Comparison of ENCODE assay signal across 13 cellular contexts in the genomic region with DNA sequence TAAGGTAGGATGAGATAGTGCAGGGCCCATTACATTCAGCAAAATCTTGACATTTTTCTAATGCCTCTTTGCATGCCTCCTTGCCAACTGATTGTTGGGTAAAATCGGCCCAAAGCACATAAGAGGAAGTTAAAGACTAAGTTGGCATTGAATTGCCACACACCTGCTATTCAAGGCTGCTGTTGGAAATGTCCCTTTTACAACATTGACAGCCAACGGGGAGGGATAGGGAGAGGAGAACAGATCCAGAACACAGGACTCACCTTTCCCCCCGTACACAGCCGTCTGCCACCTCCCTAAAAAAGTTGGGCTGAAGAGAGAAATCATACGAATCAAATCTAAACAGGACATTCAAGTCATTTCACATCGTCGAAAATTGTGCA. TPM values are rescaled to one million over a fixed set of nuclear protein-coding genes. Genes with fewer than 3 reads are reported as not detected.
DNase-seq lines count a peak whose midpoint lies in the region; FAIRE-seq and TF ChIP-seq lines count a peak whose summit lies in the region.
"Had no signal": no experiment of that assay in that cellular context is flagged by ENCODE, and none has a peak within 500 bp of the region (broad histone marks: within the 10 kb centered on the region; RNA-seq: fewer than 3 reads in every experiment).

No MANE protein-coding gene starts in this region.

- TF ChIP-seq POLR2A in H1 (IDR thresholded peaks at IDR 0.05; ENCODE audit: control extremely low read depth in 1 of 2, low read depth in 2 of 2, low read length in 2 of 2) (no peak), H54 (IDR thresholded peaks at IDR 0.05; ENCODE audit: low read depth, low read length) (no peak)

- no peak overlapping the region for H3K18ac ChIP-seq in H1 (ENCODE audit: extremely low read depth, low read length)

- H3K9me3 Mint-ChIP-seq in Caco-2 (ENCODE audit: unreplicated experiment) (no peaks in the 10 kb centered on the region), nephron (no peaks in the 10 kb centered on the region)

- H3K4me2 ChIP-seq in H1 (ENCODE audit: insufficient read depth in 1 of 2, low read depth in 2 of 2, low read length in 2 of 2): peak overlapping the region; percentile 58 to 87

- H3K36me3 ChIP-seq in Caco-2 (ENCODE audit: control insufficient read depth, insufficient read depth, low read length) (no peaks in the 10 kb centered on the region), HUES48 (ENCODE audit: control insufficient read depth, insufficient read depth, low read length) (no peaks in the 10 kb centered on the region), H1 (ENCODE audit: control insufficient read depth in 2 of 4, insufficient read depth in 4 of 4, low read length in 3 of 4) (no peaks in the 10 kb centered on the region)
- H3K36me3 ChIP-seq: adrenal gland had no signal

- no peaks in the 10 kb centered on the region for H3K79me2 ChIP-seq in H1 (ENCODE audit: control insufficient read depth in 1 of 2, insufficient read depth in 2 of 2, low read length in 2 of 2)

- no peaks in the 10 kb centered on the region for H3K27me3 ChIP-seq in Caco-2 (replicated peaks; ENCODE audit: control insufficient read depth, insufficient read depth, low read length)
- peaks cover 62% of the 10 kb centered on the region for H3K27me3 ChIP-seq in HUES48 (ENCODE audit: control insufficient read depth, insufficient read depth, low read length)
- peaks cover 20 to 39% (median 29%) of the 10 kb centered on the region in 4 experiments for H3K27me3 ChIP-seq in H1 (replicated peaks in 1 of 4; ENCODE audit: control insufficient read depth in 3 of 4, extremely low read depth in 1 of 4, insufficient read depth in 3 of 4, low read length in 3 of 4)

- H3K14ac ChIP-seq in H1 (ENCODE audit: insufficient read length): no peak overlapping the region

- no peak overlapping the region for H3K23ac ChIP-seq in H1 (ENCODE audit: insufficient read length)

- H2BK20ac ChIP-seq in H1 (ENCODE audit: low read length): no peak overlapping the region

- no peak overlapping the region for H3K9ac ChIP-seq in HUES48 (ENCODE audit: low read depth, low read length)
- H3K9ac ChIP-seq in H1 (replicated peaks in 1 of 4; ENCODE audit: extremely low read depth in 1 of 4, low read depth in 3 of 4, low read length in 3 of 4): 0 out of 7 replicates have a peak overlapping the region, but pooled peaks of 1 of the 4 experiments have one; percentile 20

- no peak for TF ChIP-seq CTCF in Caco-2 (IDR thresholded peaks at IDR 0.05; ENCODE audit: insufficient read depth in 1 of 2, low read depth in 1 of 2, low read length in 1 of 2, severe bottlenecking in 1 of 2, unreplicated experiment in 1 of 2)
- no peak for TF ChIP-seq CTCF in H1 (IDR thresholded peaks at IDR 0.05; ENCODE audit: control extremely low read depth in 1 of 3, insufficient read depth in 1 of 3, low read depth in 1 of 3, low read length in 3 of 3)
- TF ChIP-seq CTCF in nephron (IDR thresholded peaks at IDR 0.05; ENCODE audit: unreplicated experiment in 3 of 3): no peak

- peaks cover 8% of the 10 kb centered on the region; the same call in 1 of the 2 replicates for H3K4me1 ChIP-seq in Caco-2
- H3K4me1 ChIP-seq in HUES48 (ENCODE audit: control insufficient read depth, insufficient read depth, low read length): 0 out of 2 replicates have a peak, but pooled peaks cover 3% of the 10 kb centered on the region
- peaks cover 0 to 3% (median 0%) of the 10 kb centered on the region in 4 experiments; a peak in 2 of 7 replicates for H3K4me1 ChIP-seq in H1 (replicated peaks in 1 of 4; ENCODE audit: control insufficient read depth in 3 of 4, insufficient read depth in 4 of 4, low read length in 3 of 4)

- DNase-seq in Caco-2 (no peak), H1 (ENCODE audit: low read depth in 1 of 2, low spot score in 2 of 2) (no peak), middle frontal gyrus (ENCODE audit: extremely low spot score, low spot score) (no peak), HuH-7.5 (ENCODE audit: low spot score) (no peak), OCI-M2 (lab: John Stamatoyannopoulos, UW; ENCODE audit: unreplicated experiment) (no peak), H54 (ENCODE audit: insufficient read length, low spot score) (no peak)
- DNase-seq: adrenal gland, PC-3 had no signal

- 50% methylated on average over 7 of the region's 7 CpGs; no CpG with 5 or more reads in 1 of the 2 experiments for WGBS in H1 (ENCODE audit: extremely low coverage in 1 of 2, insufficient coverage in 1 of 2, insufficient read length in 1 of 2, insufficient replicate concordance in 2 of 2, low coverage in 1 of 2, low lambda C conversion rate in 2 of 2, missing lambda C conversion rate in 1 of 2), 2 experiments

- no peak overlapping the region for H2AK5ac ChIP-seq in H1 (ENCODE audit: low read depth, low read length)

- no peak overlapping the region for H2BK12ac ChIP-seq in H1 (ENCODE audit: low read depth, low read length)

- no peaks in the 10 kb centered on the region for H4K20me1 ChIP-seq in H1 (replicated peaks in 1 of 2; ENCODE audit: control insufficient read depth in 1 of 2, insufficient read depth in 2 of 2, low read length in 2 of 2)

- H3K4me1 Mint-ChIP-seq in Caco-2 (ENCODE audit: low read depth, unreplicated experiment): peaks cover 7% of the 10 kb centered on the region
- peaks cover 5% of the 10 kb centered on the region for H3K4me1 Mint-ChIP-seq in nephron

- CTCF ChIA-PET in Caco-2 (lab: Charles Lee): no interaction called here
- CTCF ChIA-PET in H1 (lab: Charles Lee; ENCODE audit: partially characterized antibody): interaction anchor here (2.3 to 2.9 kb wide), 2 partner anchors 9 to 14 kb away, joined by 7 to 14 read pairs; no protein-coding TSS in a partner anchor

- TF ChIP-seq EP300 in H1 (IDR thresholded peaks at IDR 0.05; ENCODE audit: borderline replicate concordance in 1 of 2, low read depth in 2 of 2, low read length in 2 of 2): no peak

- intact Hi-C loops in Caco-2 (cut with micrococcal nuclease; ENCODE audit: unreplicated experiment): no loop called here

- no peak overlapping the region for H2BK120ac ChIP-seq in H1 (replicated peaks; ENCODE audit: low read depth, low read length)

- no peak overlapping the region for H2BK15ac ChIP-seq in H1 (ENCODE audit: low read length)

- no peak overlapping the region for H3K56ac ChIP-seq in H1 (replicated peaks; ENCODE audit: insufficient read length, low read depth, low read length)

- no peak for TF ChIP-seq RAD21 in H1 (IDR thresholded peaks at IDR 0.05 in 1 of 2, conservative IDR thresholded peaks at IDR 0.05 in 1 of 2; ENCODE audit: low read depth in 2 of 2, low read length in 2 of 2)

- no peak overlapping the region for H2AFZ ChIP-seq in H1 (ENCODE audit: low read length)

- FAIRE-seq in H1 (lab: Jason Lieb, UNC) (no peak), H54 (lab: Jason Lieb, UNC) (no peak)

- no TSS peak for BruUV-seq in Caco-2 (replicated peaks; lab: Mats Ljungman, UMichigan)

- H4K8ac ChIP-seq in H1 (ENCODE audit: extremely low read depth, insufficient read depth, low read length): no peak overlapping the region

- no peak overlapping the region for H3K4ac ChIP-seq in H1 (replicated peaks; ENCODE audit: insufficient read length, low read depth, low read length)

- no peak overlapping the region for H4K91ac ChIP-seq in H1 (replicated peaks; ENCODE audit: insufficient read length, low read length)

- H3K4me3 Mint-ChIP-seq in Caco-2 (ENCODE audit: unreplicated experiment) (peak overlapping the region; percentile 87), nephron (peak overlapping the region; percentile 65 to 69 (median 68))

- no peaks in the 10 kb centered on the region for H3K36me3 Mint-ChIP-seq in Caco-2 (ENCODE audit: insufficient read depth, unreplicated experiment)
- no peaks in the 10 kb centered on the region for H3K36me3 Mint-ChIP-seq in nephron (ENCODE audit: low read depth)

- H3K4me3 ChIP-seq in Caco-2 (ENCODE audit: low read depth, low read length) (peak overlapping the region; percentile 35; the same call in 1 of the 2 replicates), HUES48 (ENCODE audit: low read depth, low read length) (peak overlapping the region; percentile 71; the same call in 1 of the 2 replicates), H1 (ENCODE audit: extremely low read depth in 1 of 4, insufficient read depth in 2 of 4, low read depth in 3 of 4, low read length in 4 of 4) (peak overlapping the region; percentile 39 to 63 (median 58); a peak in 6 of 8 replicates)

- H3K27ac ChIP-seq in HUES48 (ENCODE audit: low read depth, low read length) (no peak overlapping the region), H1 (ENCODE audit: low read depth, low read length) (no peak overlapping the region)
- H3K27ac ChIP-seq: adrenal gland had no signal

- H3K27ac Mint-ChIP-seq in Caco-2 (ENCODE audit: unreplicated experiment) (no peak overlapping the region), nephron (no peak overlapping the region)

- H4K5ac ChIP-seq in H1 (ENCODE audit: insufficient read length, low read depth, low read length): no peak overlapping the region

- H3K9me3 ChIP-seq in Caco-2 (no peaks in the 10 kb centered on the region), HUES48 (ENCODE audit: control insufficient read depth, insufficient read depth, low read length) (no peaks in the 10 kb centered on the region), H1 (ENCODE audit: insufficient read depth in 2 of 2, low read depth in 1 of 2, low read length in 1 of 2) (no peaks in the 10 kb centered on the region)
- H3K9me3 ChIP-seq: adrenal gland had no signal

- no peak overlapping the region for H2BK5ac ChIP-seq in H1 (ENCODE audit: low read depth, low read length)

- H3K23me2 ChIP-seq in H1 (ENCODE audit: low read depth, low read length): peaks cover 10% of the 10 kb centered on the region; the same call in 1 of the 2 replicates

- no peaks in the 10 kb centered on the region for H3K79me1 ChIP-seq in H1 (ENCODE audit: low read depth, low read length)

- H3K27me3 Mint-ChIP-seq in Caco-2 (ENCODE audit: insufficient read depth, unreplicated experiment): peaks cover 25% of the 10 kb centered on the region
- H3K27me3 Mint-ChIP-seq in nephron (ENCODE audit: low read depth): peaks cover 76% of the 10 kb centered on the region

- POLR2A ChIA-PET in Caco-2 (lab: Charles Lee): no interaction called here
- POLR2A ChIA-PET in H1 (lab: Charles Lee; ENCODE audit: partially characterized antibody): no interaction called here

RNA-seq across cellular contexts. Expression of a gene that starts 0.7 kb away (rescaled TPM):
- total RNA-seq in Caco-2 (2022): not detected in 2 replicates
- total RNA-seq in H1 (2021; fragmentation: NEBNext Ultra II Directional; extraction: Animal tissue kit (Norgen Biotek cat#: 25700)): not detected in 2 replicates
- not detected in 2 replicates for polyA plus RNA-seq in H1 (2011; rRNA removed)
- not detected for polyA plus RNA-seq in H1 (2011; cell fraction: cytosol; rRNA removed)
- not detected for polyA plus RNA-seq in H1 (2011; cell fraction: nucleus; rRNA removed)
- polyA plus RNA-seq in H1 (2012, experiment 1 of 2): not detected in 4 replicates
- not detected for polyA plus RNA-seq in H1 (2012, experiment 2 of 2)
- not detected for polyA plus RNA-seq in H1 (2013, experiment 1 of 2)
- 0.02 TPM for polyA plus RNA-seq in H1 (2013, experiment 2 of 2)
- not detected in 2 replicates for polyA minus RNA-seq in H1 (2011; rRNA and poly(A)+ RNA removed)
- polyA minus RNA-seq in H1 (2011; cell fraction: cytosol; rRNA and poly(A)+ RNA removed): not detected
- not detected for polyA minus RNA-seq in H1 (2011; cell fraction: nucleus; rRNA and poly(A)+ RNA removed)
- total RNA-seq: adrenal gland; mononuclear cell; PC-3; subcutaneous adipose tissue; T-helper 2 cell treated with Interferon-gamma antibody and Interleukin-4, amounts not matched to agents 100 ng/mL and 5 ng/mL, for 36 hours had no signal
- polyA plus RNA-seq: adrenal gland had no signal

RNA-seq across cellular contexts. Expression of a gene that starts 26.1 kb away (rescaled TPM):
- 42.7 and 45.2 TPM in 2 replicates for total RNA-seq in Caco-2 (2022)
- 21.2 and 25.0 TPM in 2 replicates for total RNA-seq in H1 (2021; fragmentation: NEBNext Ultra II Directional; extraction: Animal tissue kit (Norgen Biotek cat#: 25700))
- 3.3 and 4.4 TPM in 2 replicates for polyA plus RNA-seq in H1 (2011; rRNA removed)
- polyA plus RNA-seq in H1 (2011; cell fraction: cytosol; rRNA removed): 10.3 TPM
- 1.8 TPM for polyA plus RNA-seq in H1 (2011; cell fraction: nucleus; rRNA removed)
- polyA plus RNA-seq in H1 (2012, experiment 1 of 2): 8.5 to 21.3 TPM (median 11.2 TPM) in 4 replicates
- 1.1 TPM for polyA plus RNA-seq in H1 (2012, experiment 2 of 2)
- 17.0 TPM for polyA plus RNA-seq in H1 (2013, experiment 1 of 2)
- polyA plus RNA-seq in H1 (2013, experiment 2 of 2): 16.5 TPM
- 3.1 and 7.8 TPM in 2 replicates for polyA minus RNA-seq in H1 (2011; rRNA and poly(A)+ RNA removed)
- 5.5 TPM for polyA minus RNA-seq in H1 (2011; cell fraction: cytosol; rRNA and poly(A)+ RNA removed)
- polyA minus RNA-seq in H1 (2011; cell fraction: nucleus; rRNA and poly(A)+ RNA removed): 8.3 TPM
